Comparison of ENCODE assay signal across 16 cellular contexts in the genomic region with DNA sequence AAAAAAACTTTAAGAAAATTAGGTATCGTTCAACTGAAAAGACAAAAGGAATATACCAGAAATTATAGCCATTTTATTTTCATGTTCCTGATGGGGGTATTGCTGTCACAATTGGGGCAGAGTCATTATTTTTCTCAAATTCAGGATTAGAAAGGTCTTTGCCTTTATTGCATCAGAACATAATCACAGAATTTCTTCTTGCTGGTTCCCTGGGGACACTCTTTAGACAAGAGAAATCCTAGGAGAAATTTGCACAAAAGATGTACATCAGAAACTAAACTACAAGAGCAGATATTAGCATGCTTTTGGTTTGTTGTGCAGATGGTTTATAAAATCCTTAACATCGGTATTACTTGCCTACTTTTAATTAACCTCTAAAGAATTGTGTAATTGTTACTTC.
DNase-seq lines count a peak whose midpoint lies in the region; ATAC-seq, FAIRE-seq and TF ChIP-seq lines count a peak whose summit lies in the region.
"Had no signal": no experiment of that assay in that cellular context is flagged by ENCODE, and none has a peak within 500 bp of the region (broad histone marks: within the 10 kb centered on the region; RNA-seq: fewer than 3 reads in every experiment).

No MANE protein-coding gene starts in this region.

- no peaks in the 10 kb centered on the region for H3K27me3 Mint-ChIP-seq in GM23338 (ENCODE audit: insufficient read depth, low read depth, poor library complexity)
- H3K27me3 Mint-ChIP-seq: CD4-positive, alpha-beta memory T cell; IgD-negative memory B cell had no signal

- H3K4me3 Mint-ChIP-seq in GM23338: no peak overlapping the region
- H3K4me3 Mint-ChIP-seq: CD4-positive, alpha-beta memory T cell; IgD-negative memory B cell had no signal

- no peaks in the 10 kb centered on the region for H3K27me3 ChIP-seq in GM23338 (ENCODE audit: insufficient read depth)
- H3K27me3 ChIP-seq: BE2C had no signal

- CTCF ChIA-PET in HEK293 (lab: Yijun Ruan, JAX): interaction anchor here (1.7 kb wide), 1 partner anchor 15 kb away, joined by 3 read pairs; no protein-coding TSS in a partner anchor

- peak; percentile 41 for FAIRE-seq in D721Med (lab: Jason Lieb, UNC)
- FAIRE-seq: GM12892 had no signal

- no peak overlapping the region for H3K27ac Mint-ChIP-seq in GM23338
- H3K27ac Mint-ChIP-seq: CD4-positive, alpha-beta memory T cell; IgD-negative memory B cell had no signal

- no peaks in the 10 kb centered on the region for H3K79me2 ChIP-seq in GM23338 (replicated peaks; ENCODE audit: insufficient read depth)

- H3K36me3 Mint-ChIP-seq in GM23338 (ENCODE audit: low read depth): no peaks in the 10 kb centered on the region

- H2AFZ ChIP-seq in GM23338: no peak overlapping the region

- peaks cover 9% of the 10 kb centered on the region; the same call in 2 of the 3 replicates for H3K4me1 Mint-ChIP-seq in GM23338

- no peak for ATAC-seq in GM19351 (IDR thresholded peaks at IDR 0.05; ENCODE audit: unreplicated experiment)
- ATAC-seq in GM23338: no peak

- H4K20me1 ChIP-seq in GM23338 (replicated peaks; ENCODE audit: insufficient read depth): no peaks in the 10 kb centered on the region

- peaks cover 0 to 2% of the 10 kb centered on the region in 2 experiments; a peak in 1 of 3 replicates for H3K36me3 ChIP-seq in HEK293 (ENCODE audit: control insufficient read depth in 2 of 2, insufficient read depth in 1 of 2, low read length in 2 of 2)
- no peaks in the 10 kb centered on the region for H3K36me3 ChIP-seq in GM23338 (ENCODE audit: insufficient read depth)
- H3K36me3 ChIP-seq: BE2C had no signal

- no peak overlapping the region for H3K4me2 ChIP-seq in GM23338

- TF ChIP-seq CTCF in D721Med (IDR thresholded peaks at IDR 0.05; ENCODE audit: insufficient read depth, missing control alignments) (no peak), HEK293 (tag by site-specific recombination; IDR thresholded peaks at IDR 0.05) (no peak), choroid plexus epithelial cell (conservative IDR thresholded peaks at IDR 0.05; ENCODE audit: low read depth, low read length) (no peak), GM23338 (conservative IDR thresholded peaks at IDR 0.05; ENCODE audit: low read depth in 2 of 2) (no peak)

- no peaks in the 10 kb centered on the region for H3K9me3 ChIP-seq in HEK293 (ENCODE audit: control insufficient read depth, insufficient read depth, low read depth, low read length)
- H3K9me3 ChIP-seq: BE2C had no signal

- H3K9me2 ChIP-seq in GM23338 (ENCODE audit: insufficient read depth): no peaks in the 10 kb centered on the region

- no peak overlapping the region for H3K4me3 ChIP-seq in HEK293 (ENCODE audit: low read depth, low read length)
- no peak overlapping the region for H3K4me3 ChIP-seq in choroid plexus epithelial cell (ENCODE audit: low read depth, low read length)
- no peak overlapping the region for H3K4me3 ChIP-seq in GM23338

- H3F3A ChIP-seq in GM23338 (replicated peaks; ENCODE audit: low read depth): no peaks in the 10 kb centered on the region

- H3K9me3 Mint-ChIP-seq in GM23338: no peaks in the 10 kb centered on the region
- H3K9me3 Mint-ChIP-seq: CD4-positive, alpha-beta memory T cell; IgD-negative memory B cell had no signal

- DNase-seq in D721Med (ENCODE audit: insufficient read length, low spot score) (no peak), choroid plexus epithelial cell (ENCODE audit: low read depth) (peak; percentile 4), fibroblast of the conjunctiva (ENCODE audit: low read depth) (peak; percentile 24), OCI-M2 (lab: John Stamatoyannopoulos, UW; ENCODE audit: unreplicated experiment) (no peak), GM23338 (ENCODE audit: low spot score) (no peak)
- DNase-seq in activated effector memory CD4-positive, alpha-beta T cell treated with Interleukin-2 at 50 U/mL for 16 hours: no peak
- DNase-seq: BE2C; CD4-positive, alpha-beta memory T cell; DND-41; GDM1; H7 had no signal

- H3K4me1 ChIP-seq in HEK293 (ENCODE audit: control insufficient read depth, insufficient read depth, low read length): peaks cover 11% of the 10 kb centered on the region
- no peaks in the 10 kb centered on the region; the same call in 1 of the 2 replicates for H3K4me1 ChIP-seq in GM23338 (ENCODE audit: insufficient read depth)
- H3K4me1 ChIP-seq: BE2C had no signal

- POLR2A ChIA-PET in HEK293 (lab: Yijun Ruan, JAX): no interaction called here

- H3K27ac ChIP-seq in HEK293 (ENCODE audit: extremely low read depth, low read depth, low read length) (no peak overlapping the region), GM23338 (ENCODE audit: low read depth) (no peak overlapping the region)
- H3K27ac ChIP-seq: C4-2B had no signal

TF ChIP-seq in HEK293, 187 proteins besides CTCF, POLR2A, EP300 and RAD21:
- TF ChIP-seq YY2 (tag by site-specific recombination; IDR thresholded peaks at IDR 0.05) (no peak), ZNF2 (tag by site-specific recombination; IDR thresholded peaks at IDR 0.05) (no peak), ZNF600 (tag by site-specific recombination; IDR thresholded peaks at IDR 0.05) (no peak), ZNF623 (tag by site-specific recombination; IDR thresholded peaks at IDR 0.05) (no peak), ZNF433 (tag by site-specific recombination; IDR thresholded peaks at IDR 0.05; ENCODE audit: low read depth) (no peak)
- TF ChIP-seq, protein P1, sequence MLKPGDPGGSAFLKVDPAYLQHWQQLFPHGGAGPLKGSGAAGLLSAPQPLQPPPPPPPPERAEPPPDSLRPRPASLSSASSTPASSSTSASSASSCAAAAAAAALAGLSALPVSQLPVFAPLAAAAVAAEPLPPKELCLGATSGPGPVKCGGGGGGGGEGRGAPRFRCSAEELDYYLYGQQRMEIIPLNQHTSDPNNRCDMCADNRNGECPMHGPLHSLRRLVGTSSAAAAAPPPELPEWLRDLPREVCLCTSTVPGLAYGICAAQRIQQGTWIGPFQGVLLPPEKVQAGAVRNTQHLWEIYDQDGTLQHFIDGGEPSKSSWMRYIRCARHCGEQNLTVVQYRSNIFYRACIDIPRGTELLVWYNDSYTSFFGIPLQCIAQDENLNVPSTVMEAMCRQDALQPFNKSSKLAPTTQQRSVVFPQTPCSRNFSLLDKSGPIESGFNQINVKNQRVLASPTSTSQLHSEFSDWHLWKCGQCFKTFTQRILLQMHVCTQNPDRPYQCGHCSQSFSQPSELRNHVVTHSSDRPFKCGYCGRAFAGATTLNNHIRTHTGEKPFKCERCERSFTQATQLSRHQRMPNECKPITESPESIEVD (tag by site-specific recombination; IDR thresholded peaks at IDR 0.05): peak; percentile 52
TF ChIP-seq in HEK293: peak in this region for 1.

TF ChIP-seq in GM23338, 12 proteins besides CTCF, POLR2A, EP300 and RAD21:
- TF ChIP-seq NANOG (IDR thresholded peaks at IDR 0.05; ENCODE audit: borderline replicate concordance): no peak
- no peak for TF ChIP-seq JUNB (IDR thresholded peaks at IDR 0.05; ENCODE audit: unreplicated experiment)

Comparison
In these comparisons a context has a peak if more than half of its experiments do, and no peak if none do; other contexts are left out.
1. DNase-seq: peak in choroid plexus epithelial cell (single experiment) and fibroblast of the conjunctiva (single experiment); none in D721Med (single experiment), activated effector memory CD4-positive, alpha-beta T cell treated with Interleukin-2 at 50 U/mL for 16 hours (single experiment), OCI-M2 (single experiment) and GM23338 (single experiment).